ENCODE assay signal across 37 cellular contexts in the genomic region with DNA sequence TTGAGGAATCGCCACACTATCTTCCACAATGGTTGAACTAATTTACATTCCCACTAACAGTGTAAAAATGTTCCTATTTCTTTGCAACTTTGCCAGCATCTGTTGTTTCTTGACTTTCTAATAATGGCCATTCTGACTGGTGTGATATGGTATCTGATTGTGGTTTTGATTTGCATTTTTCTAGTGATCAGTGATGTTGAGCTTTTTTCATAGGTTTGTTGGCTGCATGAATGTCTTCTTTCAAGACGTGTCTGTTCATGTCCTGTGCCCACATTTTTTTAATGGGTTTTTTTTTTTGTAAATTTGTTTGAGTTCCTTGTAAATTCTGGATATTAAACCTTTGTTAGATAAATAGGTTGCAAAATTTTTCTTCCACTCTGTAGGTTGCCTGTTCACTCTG.
A peak's percentile ranks its signal among the peaks of the same experiment; 100 is the strongest.
DNase-seq lines count a peak whose midpoint lies in the region; ATAC-seq, FAIRE-seq and TF ChIP-seq lines count a peak whose summit lies in the region.
"Had no signal": no experiment of that assay in that cellular context is flagged by ENCODE, and none has a peak within 500 bp of the region (broad histone marks: within the 10 kb centered on the region; RNA-seq: fewer than 3 reads in every experiment).

No MANE protein-coding gene starts in this region.

- no TSS peak for BruUV-seq in mammary epithelial cell (replicated peaks; lab: Mats Ljungman, UMichigan)
- BruUV-seq in MCF 10A (replicated peaks; lab: Mats Ljungman, UMichigan): no TSS peak

- no peak overlapping the region for H2AK5ac ChIP-seq in H9 (ENCODE audit: insufficient read length, low read length)

- H3K27ac Mint-ChIP-seq in activated CD4-positive, alpha-beta T cell treated with anti-CD3 and anti-CD28 coated beads, Interleukin-2, amount 10 ng/mL, durations not matched to agents 7 days and 5 days: peak overlapping the region; percentile 41
- no peak overlapping the region for H3K27ac Mint-ChIP-seq in activated CD4-positive, alpha-beta T cell treated with anti-CD3 and anti-CD28 coated beads for 36 hours
- H3K27ac Mint-ChIP-seq in MCF 10A (ENCODE audit: low read depth, unreplicated experiment) (no peak overlapping the region), H9 (no peak overlapping the region)
- H3K27ac Mint-ChIP-seq: B cell; CD14-positive monocyte; CD4-positive, alpha-beta memory T cell; CD4-positive, alpha-beta T cell; CD4-positive, CD25-positive, alpha-beta regulatory T cell; CD8-positive, alpha-beta memory T cell; CD8-positive, alpha-beta T cell had no signal

- no peak overlapping the region for H3K27ac ChIP-seq in mammary epithelial cell (ENCODE audit: insufficient read depth, low read depth, low read length)
- no peak overlapping the region for H3K27ac ChIP-seq in foreskin keratinocyte
- no peak overlapping the region for H3K27ac ChIP-seq in H9 (ENCODE audit: insufficient read length, low read depth, low read length)
- H3K27ac ChIP-seq: 22Rv1; A549; BLaER1; BLaER1 treated with 17β-estradiol and CSF1 and Interleukin-3, amounts not matched to agents 10 nM and 100 nM; C4-2B had no signal

- in situ Hi-C loops in mammary epithelial cell (cut with MboI; ENCODE audit: low sequenced_read_pairs in 2 of 2): no loop called here

- no peak for ATAC-seq in activated CD4-positive, alpha-beta T cell treated with anti-CD3 and anti-CD28 coated beads for 36 hours
- peak; percentile 33 for ATAC-seq in foreskin keratinocyte
- ATAC-seq in esophagus mucosa: no peak
- ATAC-seq: A549; CD8-positive, alpha-beta T cell had no signal

- H3K9ac ChIP-seq in mammary epithelial cell (ENCODE audit: insufficient read depth, low read length) (no peak overlapping the region), H9 (ENCODE audit: extremely low read depth, insufficient read length, low read length) (no peak overlapping the region)
- H3K9ac ChIP-seq: BLaER1; BLaER1 treated with 17β-estradiol and CSF1 and Interleukin-3, amounts not matched to agents 10 nM and 100 nM had no signal

- H3K9me3 ChIP-seq in mammary epithelial cell (replicated peaks; ENCODE audit: insufficient read depth, low read length) (no peaks in the 10 kb centered on the region), H9 (ENCODE audit: control insufficient read depth, low read depth, low read length) (no peaks in the 10 kb centered on the region)
- H3K9me3 ChIP-seq: A549, BE2C, Caco-2 had no signal

- H2BK5ac ChIP-seq in H9 (ENCODE audit: insufficient read length, low read length): no peak overlapping the region

- H3K23ac ChIP-seq in H9 (ENCODE audit: insufficient read length, low read depth, low read length): no peak overlapping the region

- no peak overlapping the region for H3K18ac ChIP-seq in H9 (ENCODE audit: insufficient read length, low read depth, low read length)

- H3K4me1 ChIP-seq in mammary epithelial cell (ENCODE audit: insufficient read depth, low read length) (no peaks in the 10 kb centered on the region), foreskin keratinocyte (no peaks in the 10 kb centered on the region), H9 (ENCODE audit: insufficient read depth, low read length) (no peaks in the 10 kb centered on the region)
- H3K4me1 ChIP-seq: A549; BE2C; BLaER1; BLaER1 treated with 17β-estradiol and CSF1 and Interleukin-3, amounts not matched to agents 10 nM and 100 nM; Caco-2 had no signal

- H3K14ac ChIP-seq in H9 (ENCODE audit: insufficient read depth, low read length): no peak overlapping the region

- TF ChIP-seq POLR2A in GM12892 (IDR thresholded peaks at IDR 0.05; ENCODE audit: low read depth, low read length): no peak

- H2BK120ac ChIP-seq in H9 (ENCODE audit: low read depth, low read length, poor library complexity, severe bottlenecking): no peak overlapping the region

- TF ChIP-seq CTCF in mammary epithelial cell (conservative IDR thresholded peaks at IDR 0.05 in 1 of 2, IDR thresholded peaks at IDR 0.05 in 1 of 2; ENCODE audit: extremely low read depth in 1 of 2, insufficient read depth in 1 of 2, low read depth in 1 of 2, low read length in 2 of 2) (no peak), MCF 10A (IDR thresholded peaks at IDR 0.05; ENCODE audit: unreplicated experiment) (no peak), foreskin keratinocyte (conservative IDR thresholded peaks at IDR 0.05) (no peak), H9 (conservative IDR thresholded peaks at IDR 0.05) (no peak)

- no peak overlapping the region for H2BK20ac ChIP-seq in H9 (ENCODE audit: low read depth, low read length, poor library complexity, severe bottlenecking)

- no peak overlapping the region for H3K4me3 Mint-ChIP-seq in activated CD4-positive, alpha-beta T cell treated with anti-CD3 and anti-CD28 coated beads, Interleukin-2, amount 10 ng/mL, durations not matched to agents 7 days and 5 days
- H3K4me3 Mint-ChIP-seq in activated CD4-positive, alpha-beta T cell treated with anti-CD3 and anti-CD28 coated beads for 36 hours: no peak overlapping the region
- H3K4me3 Mint-ChIP-seq in MCF 10A (ENCODE audit: unreplicated experiment): no peak overlapping the region
- no peak overlapping the region for H3K4me3 Mint-ChIP-seq in H9
- H3K4me3 Mint-ChIP-seq: B cell; CD14-positive monocyte; CD4-positive, alpha-beta memory T cell; CD4-positive, alpha-beta T cell; CD4-positive, CD25-positive, alpha-beta regulatory T cell; CD8-positive, alpha-beta memory T cell; CD8-positive, alpha-beta T cell had no signal

- intact Hi-C loops in activated CD4-positive, alpha-beta T cell treated with anti-CD3 and anti-CD28 coated beads for 36 hours (cut with DNase I, micrococcal nuclease): no loop called here
- intact Hi-C loops in mammary epithelial cell (cut with micrococcal nuclease) (no loop called here), MCF 10A (cut with micrococcal nuclease) (no loop called here)

- CTCF ChIA-PET in activated CD4-positive, alpha-beta T cell treated with anti-CD3 and anti-CD28 coated beads, Interleukin-2, amount 10 ng/mL, durations not matched to agents 7 days and 5 days (lab: Charles Lee): no interaction called here
- CTCF ChIA-PET in activated CD4-positive, alpha-beta T cell treated with anti-CD3 and anti-CD28 coated beads for 36 hours (lab: Charles Lee): no interaction called here
- CTCF ChIA-PET in mammary epithelial cell (lab: Charles Lee; ENCODE audit: low non-redundant PET): no interaction called here
- CTCF ChIA-PET in MCF 10A (lab: Yijun Ruan, JAX): interaction anchor here (0.6 to 0.8 kb wide), 2 partner anchors 14 to 101 kb away, joined by 4 to 5 read pairs; no protein-coding TSS in a partner anchor

- no peak for DNase-seq in activated CD4-positive, alpha-beta T cell treated with anti-CD3 and anti-CD28 coated beads, Interleukin-2, amount 10 ng/mL, durations not matched to agents 7 days and 5 days
- DNase-seq in activated CD4-positive, alpha-beta T cell treated with anti-CD3 and anti-CD28 coated beads for 36 hours: no peak
- DNase-seq in mammary epithelial cell (peak; percentile 53), MCF 10A (ENCODE audit: unreplicated experiment) (no peak), GM12892 (ENCODE audit: insufficient read length) (no peak), foreskin keratinocyte (peak; percentile 27 to 64), H9 (no peak)
- DNase-seq: 8988T; ACHN; AML-193; BE2C; C1 segment of cervical spinal cord; Caco-2; Calu3; CD4-positive, alpha-beta memory T cell; CD4-positive, alpha-beta T cell; CD4-positive, CD25-positive, alpha-beta regulatory T cell; CD8-positive, alpha-beta memory T cell; CD8-positive, alpha-beta T cell; COR-L47; DMS 273 treated with DMSO at 0.1 percent for 48 hours; DMS153; DMS53; DMS79; DMS79 treated with DMSO at 0.1 percent for 48 hours; DND-41; EL had no signal

- H3K36me3 Mint-ChIP-seq in activated CD4-positive, alpha-beta T cell treated with anti-CD3 and anti-CD28 coated beads, Interleukin-2, amount 10 ng/mL, durations not matched to agents 7 days and 5 days (ENCODE audit: low read depth): no peaks in the 10 kb centered on the region
- H3K36me3 Mint-ChIP-seq in activated CD4-positive, alpha-beta T cell treated with anti-CD3 and anti-CD28 coated beads for 36 hours (ENCODE audit: low read depth): no peaks in the 10 kb centered on the region
- H3K36me3 Mint-ChIP-seq in MCF 10A (ENCODE audit: insufficient read depth, unreplicated experiment): no peaks in the 10 kb centered on the region
- no peaks in the 10 kb centered on the region for H3K36me3 Mint-ChIP-seq in H9 (ENCODE audit: insufficient read depth in 1 of 3, low read depth in 3 of 3)
- H3K36me3 Mint-ChIP-seq: CD14-positive monocyte; CD4-positive, alpha-beta memory T cell; CD4-positive, CD25-positive, alpha-beta regulatory T cell; CD8-positive, alpha-beta T cell had no signal

- dilution Hi-C loops in mammary epithelial cell (cut with HindIII; ENCODE audit: low sequenced_read_pairs): no loop called here

- H2AFZ ChIP-seq in mammary epithelial cell (ENCODE audit: low read depth, low read length): no peak overlapping the region
- H2AFZ ChIP-seq in H9 (ENCODE audit: low read length): no peak overlapping the region

- H3K4me2 ChIP-seq in mammary epithelial cell (ENCODE audit: insufficient read depth, low read depth, low read length) (no peak overlapping the region), H9 (ENCODE audit: insufficient read depth, insufficient read length, low read length) (no peak overlapping the region)
- H3K4me2 ChIP-seq: A549; BLaER1; BLaER1 treated with 17β-estradiol and CSF1 and Interleukin-3, amounts not matched to agents 10 nM and 100 nM had no signal

- H3K4me1 Mint-ChIP-seq in activated CD4-positive, alpha-beta T cell treated with anti-CD3 and anti-CD28 coated beads, Interleukin-2, amount 10 ng/mL, durations not matched to agents 7 days and 5 days: no peaks in the 10 kb centered on the region
- H3K4me1 Mint-ChIP-seq in activated CD4-positive, alpha-beta T cell treated with anti-CD3 and anti-CD28 coated beads for 36 hours: no peaks in the 10 kb centered on the region
- no peaks in the 10 kb centered on the region for H3K4me1 Mint-ChIP-seq in MCF 10A (ENCODE audit: insufficient read depth, unreplicated experiment)
- H3K4me1 Mint-ChIP-seq in H9: no peaks in the 10 kb centered on the region
- H3K4me1 Mint-ChIP-seq: B cell; CD14-positive monocyte; CD4-positive, alpha-beta memory T cell; CD8-positive, alpha-beta memory T cell had no signal

- no peaks in the 10 kb centered on the region for H3K27me3 Mint-ChIP-seq in activated CD4-positive, alpha-beta T cell treated with anti-CD3 and anti-CD28 coated beads, Interleukin-2, amount 10 ng/mL, durations not matched to agents 7 days and 5 days
- no peaks in the 10 kb centered on the region for H3K27me3 Mint-ChIP-seq in activated CD4-positive, alpha-beta T cell treated with anti-CD3 and anti-CD28 coated beads for 36 hours
- H3K27me3 Mint-ChIP-seq in MCF 10A (ENCODE audit: insufficient read depth, unreplicated experiment): no peaks in the 10 kb centered on the region
- no peaks in the 10 kb centered on the region; the same call in 1 of the 2 replicates for H3K27me3 Mint-ChIP-seq in H9 (ENCODE audit: low read depth)
- H3K27me3 Mint-ChIP-seq: B cell; CD4-positive, alpha-beta memory T cell; CD4-positive, alpha-beta T cell; CD4-positive, CD25-positive, alpha-beta regulatory T cell; CD8-positive, alpha-beta memory T cell had no signal

- H4K8ac ChIP-seq in H9 (replicated peaks; ENCODE audit: insufficient read length, low read depth, low read length): no peak overlapping the region

- FAIRE-seq in GM12892 (lab: Jason Lieb, UNC): peak; percentile 74
- FAIRE-seq: A204.1, A549, D721Med had no signal

- H3K23me2 ChIP-seq in H9 (ENCODE audit: insufficient read length, low read depth, low read length, poor library complexity, severe bottlenecking): no peaks in the 10 kb centered on the region

- WGBS in mammary epithelial cell (ENCODE audit: low coverage, missing lambda C conversion rate): 50% methylated on average over 2 of the region's 2 CpGs
- WGBS in H9 (ENCODE audit: extremely low coverage, insufficient read length, low lambda C conversion rate): no CpG with 5 or more reads among the region's 2 CpGs

- H3T11ph ChIP-seq in H9 (ENCODE audit: low read length): no peak overlapping the region

- no peaks in the 10 kb centered on the region for H3K79me1 ChIP-seq in H9 (ENCODE audit: insufficient read depth, low read depth, low read length, poor library complexity, severe bottlenecking)

- H3K79me2 ChIP-seq in mammary epithelial cell (ENCODE audit: insufficient read depth, low read length) (no peaks in the 10 kb centered on the region), H9 (ENCODE audit: insufficient read depth, low read length) (no peaks in the 10 kb centered on the region)

- H3K36me3 ChIP-seq in mammary epithelial cell (ENCODE audit: insufficient read depth, low read length): no peaks in the 10 kb centered on the region
- H3K36me3 ChIP-seq: BE2C; BLaER1; BLaER1 treated with 17β-estradiol and CSF1 and Interleukin-3, amounts not matched to agents 10 nM and 100 nM had no signal

- H4K20me1 ChIP-seq in mammary epithelial cell (ENCODE audit: insufficient read depth, low read length): no peaks in the 10 kb centered on the region
- no peaks in the 10 kb centered on the region for H4K20me1 ChIP-seq in H9 (ENCODE audit: control insufficient read depth, insufficient read depth, insufficient read length)
- H4K20me1 ChIP-seq: BLaER1; BLaER1 treated with 17β-estradiol and CSF1 and Interleukin-3, amounts not matched to agents 10 nM and 100 nM had no signal

- H4K5ac ChIP-seq in H9 (ENCODE audit: insufficient read length, low read depth, low read length): no peak overlapping the region

- POLR2A ChIA-PET in activated CD4-positive, alpha-beta T cell treated with anti-CD3 and anti-CD28 coated beads, Interleukin-2, amount 10 ng/mL, durations not matched to agents 7 days and 5 days (lab: Charles Lee): no interaction called here
- POLR2A ChIA-PET in activated CD4-positive, alpha-beta T cell treated with anti-CD3 and anti-CD28 coated beads for 36 hours (lab: Charles Lee): no interaction called here
- POLR2A ChIA-PET in MCF 10A (lab: Yijun Ruan, JAX): no interaction called here

- H2BK15ac ChIP-seq in H9 (ENCODE audit: low read depth, low read length): no peak overlapping the region

- no peaks in the 10 kb centered on the region for H3K27me3 ChIP-seq in mammary epithelial cell (ENCODE audit: insufficient read depth, low read length)
- H3K27me3 ChIP-seq in foreskin keratinocyte: no peaks in the 10 kb centered on the region
- no peaks in the 10 kb centered on the region for H3K27me3 ChIP-seq in H9 (ENCODE audit: insufficient read depth, low read length)
- H3K27me3 ChIP-seq: BE2C; BLaER1; BLaER1 treated with 17β-estradiol and CSF1 and Interleukin-3, amounts not matched to agents 10 nM and 100 nM had no signal

- no peak overlapping the region for H4K91ac ChIP-seq in H9 (ENCODE audit: insufficient read length, low read depth, low read length)

- H3K4ac ChIP-seq in H9 (ENCODE audit: low read depth, low read length): no peak overlapping the region

- no peak overlapping the region for H3K4me3 ChIP-seq in mammary epithelial cell (replicated peaks in 1 of 3; ENCODE audit: insufficient read depth in 1 of 3, low read depth in 2 of 3, low read length in 3 of 3)
- H3K4me3 ChIP-seq: A549; BLaER1; BLaER1 treated with 17β-estradiol and CSF1 and Interleukin-3, amounts not matched to agents 10 nM and 100 nM had no signal

- no peak overlapping the region for H2BK12ac ChIP-seq in H9 (ENCODE audit: insufficient read length, low read depth, low read length)

- no peak overlapping the region for H3K56ac ChIP-seq in H9 (ENCODE audit: insufficient read length, low read depth, low read length)

- peaks cover 10% of the 10 kb centered on the region for H3K9me3 Mint-ChIP-seq in activated CD4-positive, alpha-beta T cell treated with anti-CD3 and anti-CD28 coated beads, Interleukin-2, amount 10 ng/mL, durations not matched to agents 7 days and 5 days
- H3K9me3 Mint-ChIP-seq in activated CD4-positive, alpha-beta T cell treated with anti-CD3 and anti-CD28 coated beads for 36 hours (ENCODE audit: low read depth): peaks cover 8% of the 10 kb centered on the region
- H3K9me3 Mint-ChIP-seq in MCF 10A (ENCODE audit: unreplicated experiment) (no peaks in the 10 kb centered on the region), H9 (peaks cover 0 to 4% of the 10 kb centered on the region in 2 experiments; a peak in 2 of 5 replicates)

Comparison
In these comparisons a context has a peak if more than half of its experiments do, and no peak if none do; other contexts are left out.
1. DNase-seq: peak in mammary epithelial cell (single experiment) and foreskin keratinocyte (2 of 2); none in activated CD4-positive, alpha-beta T cell treated with anti-CD3 and anti-CD28 coated beads, Interleukin-2, amount 10 ng/mL, durations not matched to agents 7 days and 5 days (single experiment), activated CD4-positive, alpha-beta T cell treated with anti-CD3 and anti-CD28 coated beads for 36 hours (single experiment), MCF 10A (single experiment), GM12892 (single experiment) and H9 (single experiment).